ENCODE assay signal across 11 cellular contexts in genomic region chr9:16640649-16641048, GRCh38.
DNase-seq lines count a peak whose midpoint lies in the region; ATAC-seq and TF ChIP-seq lines count a peak whose summit lies in the region.
"Had no signal": no experiment of that assay in that cellular context is flagged by ENCODE, and none has a peak within 500 bp of the region (broad histone marks: within the 10 kb centered on the region; RNA-seq: fewer than 3 reads in every experiment).

No MANE protein-coding gene starts in this region.

- intact Hi-C loops in psoas muscle (cut with DNase I) = no loop called here

- H3K9me3 ChIP-seq in psoas muscle = no peaks in the 10 kb centered on the region

- WGBS in psoas muscle, 3 donors = 37 to 65% (median 43%) methylated on average over 2 of the region's 2 CpGs

- ATAC-seq in psoas muscle = peak; percentile 83 to 98 (median 96)
- ATAC-seq in HG02938 (IDR thresholded peaks at IDR 0.05; ENCODE audit: unreplicated experiment) = no peak
- no peak for ATAC-seq in activated CD4-positive, CD25-positive, alpha-beta regulatory T cell treated with anti-CD3 and anti-CD28 coated beads, Interleukin-2, amount 50 U/mL, for 24 hours
- ATAC-seq in GM18517 (IDR thresholded peaks at IDR 0.05; ENCODE audit: unreplicated experiment) = no peak

- H3K36me3 ChIP-seq in GM06990 (ENCODE audit: control insufficient read depth, insufficient read depth, low read length) (no peaks in the 10 kb centered on the region), psoas muscle (ENCODE audit: insufficient read depth in 1 of 2, low read depth in 1 of 2) (no peaks in the 10 kb centered on the region)

- H3K27me3 ChIP-seq in GM06990 (replicated peaks; ENCODE audit: control insufficient read depth, insufficient read depth, low read length) = no peaks in the 10 kb centered on the region
- no peaks in the 10 kb centered on the region for H3K27me3 ChIP-seq in psoas muscle (ENCODE audit: insufficient read depth in 3 of 3, low read length in 2 of 3)

- DNase-seq in GM06990 (ENCODE audit: extremely low read depth, insufficient read length) = no peak
- DNase-seq in RPMI7951 (ENCODE audit: low read depth) = peak; percentile 47
- peak; percentile 39 for DNase-seq in fibroblast of peridontal ligament (ENCODE audit: extremely low read depth)
- DNase-seq in psoas muscle = peak in 1 of 2 donors; percentile 65
- no peak for DNase-seq in activated CD4-positive, alpha-beta T cell treated with anti-CD3 and anti-CD28 coated beads for 48 hours
- DNase-seq: activated naive CD4-positive, alpha-beta T cell treated with Interleukin-2 at 50 U/mL for 16 hours; CD4-positive, alpha-beta memory T cell; NCI-H2171 treated with DMSO at 0.1 percent for 48 hours had no signal

- H3K4me3 ChIP-seq in GM06990 (replicated peaks; ENCODE audit: low read depth, low read length) (no peak overlapping the region), psoas muscle (no peak overlapping the region)

- H3K27ac ChIP-seq in psoas muscle = peak overlapping the region; percentile 38

- peak; percentile 24 for TF ChIP-seq CTCF in GM06990 (IDR thresholded peaks at IDR 0.05; ENCODE audit: insufficient read depth, low read length, poor library complexity, severe bottlenecking)
- TF ChIP-seq CTCF in psoas muscle (IDR thresholded peaks at IDR 0.05) = peak; percentile 34

- peaks cover 6% of the 10 kb centered on the region for H3K4me1 ChIP-seq in psoas muscle

Comparison
In these comparisons a context has a peak if more than half of its experiments do, and no peak if none do; other contexts are left out.
1. DNase-seq: peak in RPMI7951 (single experiment) and fibroblast of peridontal ligament (single experiment); none in GM06990 (single experiment) and activated CD4-positive, alpha-beta T cell treated with anti-CD3 and anti-CD28 coated beads for 48 hours (single experiment).
2. ATAC-seq: peak in psoas muscle (4 of 4); none in HG02938 (single experiment), activated CD4-positive, CD25-positive, alpha-beta regulatory T cell treated with anti-CD3 and anti-CD28 coated beads, Interleukin-2, amount 50 U/mL, for 24 hours (0 of 2) and GM18517 (single experiment).